In the genomic region with DNA sequence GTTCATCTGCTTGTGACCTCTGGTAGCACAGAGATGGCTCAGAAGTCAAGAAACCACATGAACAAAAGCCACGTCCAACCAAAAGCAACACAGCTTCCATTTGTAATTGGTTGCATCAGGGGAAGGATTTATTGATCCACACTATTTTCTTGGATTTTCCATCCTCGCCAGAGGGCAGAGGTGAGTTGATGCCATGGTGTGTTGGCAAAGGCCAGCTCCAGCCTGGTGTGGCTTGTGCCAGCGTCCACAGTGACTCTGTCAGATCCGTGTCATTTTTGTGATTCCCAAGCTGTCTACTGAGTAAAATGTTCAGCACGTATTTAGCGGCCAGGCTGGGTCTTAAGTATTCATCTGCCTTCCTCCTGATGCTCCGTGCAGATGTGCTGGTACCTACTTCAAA, we compare ENCODE assay signal across 36 cellular contexts. TPM values are rescaled to one million over a fixed set of nuclear protein-coding genes. Genes with fewer than 3 reads are reported as not detected.
DNase-seq lines count a peak whose midpoint lies in the region; ATAC-seq, FAIRE-seq and TF ChIP-seq lines count a peak whose summit lies in the region.
"Had no signal": no experiment of that assay in that cellular context is flagged by ENCODE, and none has a peak within 500 bp of the region (broad histone marks: within the 10 kb centered on the region; RNA-seq: fewer than 3 reads in every experiment).

No MANE protein-coding gene starts in this region.

- no peaks in the 10 kb centered on the region for H3K4me1 ChIP-seq in astrocyte (ENCODE audit: insufficient read depth, low read length)
- no peaks in the 10 kb centered on the region for H3K4me1 ChIP-seq in body of pancreas
- no peaks in the 10 kb centered on the region for H3K4me1 ChIP-seq in ovary (ENCODE audit: insufficient read depth)
- H3K4me1 ChIP-seq: BE2C, BLaER1 had no signal

- no peaks in the 10 kb centered on the region for H3K9me3 Mint-ChIP-seq in Calu3 (ENCODE audit: low read depth, unreplicated experiment)
- no peaks in the 10 kb centered on the region for H3K9me3 Mint-ChIP-seq in astrocyte (ENCODE audit: unreplicated experiment)
- H3K9me3 Mint-ChIP-seq: CD4-positive, alpha-beta T cell; CD8-positive, alpha-beta memory T cell; CD8-positive, alpha-beta T cell had no signal

- WGBS in body of pancreas, 2 donors = 70% methylated on average over 7 of the region's 7 CpGs; no CpG with 5 or more reads in 1 of the 2 donors
- 69 to 78% (median 76%) methylated on average over 7 of the region's 7 CpGs for WGBS in ovary, 3 donors

- no peak for TF ChIP-seq EP300 in ovary (IDR thresholded peaks at IDR 0.05)

- DNase-seq in Calu3 (no peak), astrocyte (ENCODE audit: low read depth) (no peak), body of pancreas (peak; percentile 13 to 51 (median 22)), left lobe of liver (ENCODE audit: low spot score) (no peak), ovary (no peak), T-helper 2 cell (no peak)
- DNase-seq: 8988T; ACHN; AML-193; BE2C; C1 segment of cervical spinal cord; Caco-2; CD4-positive, alpha-beta memory T cell; CD4-positive, alpha-beta T cell; CD4-positive, CD25-positive, alpha-beta regulatory T cell; CD8-positive, alpha-beta memory T cell; CD8-positive, alpha-beta T cell; COR-L47; DMS 273 treated with DMSO at 0.1 percent for 48 hours; DMS153; DMS53; DMS79; DMS79 treated with DMSO at 0.1 percent for 48 hours; DND-41; EL had no signal

- H2AFZ ChIP-seq in astrocyte (ENCODE audit: low read depth, low read length) = no peak overlapping the region

- H3K9me3 ChIP-seq in astrocyte (ENCODE audit: insufficient read depth, low read depth, low read length) (no peaks in the 10 kb centered on the region), body of pancreas (no peaks in the 10 kb centered on the region), ovary (no peaks in the 10 kb centered on the region)
- H3K9me3 ChIP-seq: A549; BE2C; BLaER1; BLaER1 treated with 17β-estradiol and CSF1 and Interleukin-3, amounts not matched to agents 10 nM and 100 nM; Caco-2 had no signal

- no peak for TF ChIP-seq POLR2A in body of pancreas (IDR thresholded peaks at IDR 0.05)
- TF ChIP-seq POLR2A in ovary (IDR thresholded peaks at IDR 0.05) = no peak
- TF ChIP-seq POLR2A in GM18505 (IDR thresholded peaks at IDR 0.05; ENCODE audit: borderline replicate concordance, extremely low read depth, insufficient read depth, insufficient read length) = no peak

- H4K20me1 ChIP-seq in astrocyte (ENCODE audit: insufficient read depth, low read length) = no peaks in the 10 kb centered on the region
- H4K20me1 ChIP-seq: BLaER1; BLaER1 treated with 17β-estradiol and CSF1 and Interleukin-3, amounts not matched to agents 10 nM and 100 nM had no signal

- H3K4me3 ChIP-seq in astrocyte (ENCODE audit: insufficient read depth, low read depth, low read length) = no peak overlapping the region
- no peak overlapping the region for H3K4me3 ChIP-seq in body of pancreas
- H3K4me3 ChIP-seq in ovary = no peak overlapping the region
- H3K4me3 ChIP-seq: A549; BLaER1; BLaER1 treated with 17β-estradiol and CSF1 and Interleukin-3, amounts not matched to agents 10 nM and 100 nM had no signal

- intact Hi-C loops in Calu3 (cut with micrococcal nuclease; ENCODE audit: unreplicated experiment) = no loop called here
- intact Hi-C loops in body of pancreas (cut with DNase I) = no loop called here
- intact Hi-C loops in ovary (cut with DNase I) = no loop called here

- H3K4me1 Mint-ChIP-seq in Calu3 (ENCODE audit: low read depth, unreplicated experiment) (peaks cover 28% of the 10 kb centered on the region), astrocyte (ENCODE audit: low read depth, unreplicated experiment) (peaks cover 3% of the 10 kb centered on the region)
- H3K4me1 Mint-ChIP-seq: B cell; CD4-positive, CD25-positive, alpha-beta regulatory T cell had no signal

- H3K27me3 Mint-ChIP-seq in Calu3 (ENCODE audit: unreplicated experiment) (no peaks in the 10 kb centered on the region), astrocyte (ENCODE audit: low read depth, unreplicated experiment) (no peaks in the 10 kb centered on the region)
- H3K27me3 Mint-ChIP-seq: CD4-positive, alpha-beta memory T cell; CD4-positive, alpha-beta T cell; CD4-positive, CD25-positive, alpha-beta regulatory T cell had no signal

- BruUV-seq in Calu3 (replicated peaks; lab: Mats Ljungman, UMichigan) = no TSS peak

- no peaks in the 10 kb centered on the region for H3K79me2 ChIP-seq in astrocyte (ENCODE audit: insufficient read depth, low read length)

- TF ChIP-seq CTCF in Calu3 (IDR thresholded peaks at IDR 0.05; ENCODE audit: unreplicated experiment) = no peak
- no peak for TF ChIP-seq CTCF in astrocyte (IDR thresholded peaks at IDR 0.05; ENCODE audit: insufficient read depth, low read depth, low read length)
- TF ChIP-seq CTCF in body of pancreas (IDR thresholded peaks at IDR 0.05) = peak in 4 of 7 experiments; percentile 16 to 45 (median 28)
- TF ChIP-seq CTCF in ovary (IDR thresholded peaks at IDR 0.05) = no peak

- CTCF ChIA-PET in Calu3 (lab: Charles Lee) = no interaction called here

- no peak overlapping the region for H3K4me2 ChIP-seq in astrocyte (ENCODE audit: low read length)
- H3K4me2 ChIP-seq: A549; BLaER1; BLaER1 treated with 17β-estradiol and CSF1 and Interleukin-3, amounts not matched to agents 10 nM and 100 nM had no signal

- H3K27ac ChIP-seq in astrocyte (ENCODE audit: low read depth, low read length) (no peak overlapping the region), body of pancreas (no peak overlapping the region), ovary (no peak overlapping the region)
- H3K27ac ChIP-seq: 22Rv1; BLaER1; BLaER1 treated with 17β-estradiol and CSF1 and Interleukin-3, amounts not matched to agents 10 nM and 100 nM; C4-2B had no signal

- H3K36me3 Mint-ChIP-seq in Calu3 (ENCODE audit: insufficient read depth, unreplicated experiment) (peaks cover 11% of the 10 kb centered on the region), astrocyte (ENCODE audit: low read depth, unreplicated experiment) (no peaks in the 10 kb centered on the region)
- H3K36me3 Mint-ChIP-seq: CD14-positive monocyte; CD4-positive, alpha-beta memory T cell; CD4-positive, CD25-positive, alpha-beta regulatory T cell; CD8-positive, alpha-beta memory T cell; CD8-positive, alpha-beta T cell had no signal

- FAIRE-seq in astrocyte (lab: Jason Lieb, UNC) = peak; percentile 74
- FAIRE-seq: A204.1, A549, D721Med had no signal

- H3K27me3 ChIP-seq in astrocyte (ENCODE audit: insufficient read depth, low read length) (no peaks in the 10 kb centered on the region), body of pancreas (no peaks in the 10 kb centered on the region), ovary (no peaks in the 10 kb centered on the region)
- H3K27me3 ChIP-seq: BE2C had no signal

- no peaks in the 10 kb centered on the region for H3K36me3 ChIP-seq in astrocyte (ENCODE audit: insufficient read depth, low read length)
- no peaks in the 10 kb centered on the region for H3K36me3 ChIP-seq in body of pancreas (replicated peaks in 1 of 2; ENCODE audit: insufficient read depth in 1 of 2, low read depth in 2 of 2)
- H3K36me3 ChIP-seq in ovary = no peaks in the 10 kb centered on the region
- H3K36me3 ChIP-seq: BE2C; BLaER1; BLaER1 treated with 17β-estradiol and CSF1 and Interleukin-3, amounts not matched to agents 10 nM and 100 nM had no signal

- H3K27ac Mint-ChIP-seq in Calu3 (ENCODE audit: unreplicated experiment) = peak overlapping the region; percentile 90
- H3K27ac Mint-ChIP-seq in astrocyte (ENCODE audit: unreplicated experiment) = no peak overlapping the region
- H3K27ac Mint-ChIP-seq: B cell; CD14-positive monocyte; CD4-positive, alpha-beta T cell; CD4-positive, CD25-positive, alpha-beta regulatory T cell; CD8-positive, alpha-beta memory T cell; CD8-positive, alpha-beta T cell had no signal

- H3K4me3 Mint-ChIP-seq in Calu3 (ENCODE audit: low read depth, unreplicated experiment) = no peak overlapping the region
- H3K4me3 Mint-ChIP-seq in astrocyte (ENCODE audit: unreplicated experiment) = no peak overlapping the region
- H3K4me3 Mint-ChIP-seq: B cell; CD14-positive monocyte; CD4-positive, alpha-beta memory T cell; CD4-positive, alpha-beta T cell; CD4-positive, CD25-positive, alpha-beta regulatory T cell; CD8-positive, alpha-beta memory T cell; CD8-positive, alpha-beta T cell had no signal

- no peak overlapping the region for H3K9ac ChIP-seq in astrocyte (ENCODE audit: low read length)
- H3K9ac ChIP-seq: BLaER1; BLaER1 treated with 17β-estradiol and CSF1 and Interleukin-3, amounts not matched to agents 10 nM and 100 nM had no signal

- no peak for ATAC-seq in body of pancreas
- ATAC-seq in left lobe of liver = peak; percentile 54
- ATAC-seq in HG03095 (IDR thresholded peaks at IDR 0.05; ENCODE audit: unreplicated experiment) = no peak
- no peak for ATAC-seq in GM18505 (IDR thresholded peaks at IDR 0.05; ENCODE audit: unreplicated experiment)
- ATAC-seq: A549; CD8-positive, alpha-beta T cell had no signal

RNA-seq across cellular contexts. Expression of a gene that starts 30.0 kb away (rescaled TPM):
- 1.2 and 1.3 TPM in 2 replicates for total RNA-seq in Calu3 (2022)
- total RNA-seq in astrocyte = 0.18 and 0.48 TPM in 2 replicates
- 1 to 10 TPM; 2.9 to 4.0 TPM for total RNA-seq in body of pancreas
- total RNA-seq in left lobe of liver = 0.10 TPM
- total RNA-seq in ovary = 1 to 10 TPM; 1.8 to 7.1 (median 4.0) TPM
- polyA plus RNA-seq in ovary = 1 to 10 TPM; 3.6 to 6.3 TPM
- polyA plus RNA-seq: CD14-positive monocyte had no signal

RNA-seq across cellular contexts. Expression of a gene that starts 47.1 kb away (rescaled TPM):
- total RNA-seq in Calu3 (2022) (6.5 and 6.8 TPM in 2 replicates), astrocyte (6.6 and 6.8 TPM in 2 replicates), body of pancreas (1 to 10 TPM; 5.3 to 8.6 TPM), left lobe of liver (1.9 TPM), ovary (1 to 10 TPM; 5.2 to 7.3 (median 5.7) TPM)
- 1 to 10 TPM; 2.6 to 7.1 TPM for polyA plus RNA-seq in ovary

RNA-seq across cellular contexts. Expression of a gene that starts 47.8 kb away (rescaled TPM):
- total RNA-seq in Calu3 (2022) (8.9 TPM in 2 replicates), astrocyte (5.2 and 5.4 TPM in 2 replicates), body of pancreas (10 to 100 TPM in 1 of 2 donors, 1 to 10 TPM in 1; 9.1 to 11.2 TPM), left lobe of liver (6.4 TPM), ovary (10 to 100 TPM in 2 of 7 donors, 1 to 10 TPM in 5; 7.0 to 10.4 (median 9.6) TPM)
- polyA plus RNA-seq in ovary = 1 to 10 TPM; 8.8 to 9.2 TPM

Comparison
In these comparisons a context has a peak if more than half of its experiments do, and no peak if none do; other contexts are left out.
1. DNase-seq: peak in body of pancreas (4 of 4); none in Calu3 (single experiment), astrocyte (single experiment), left lobe of liver (single experiment), ovary (0 of 5) and T-helper 2 cell (0 of 5).
2. CTCF ChIP-seq: peak in body of pancreas (4 of 7); none in Calu3 (single experiment), astrocyte (single experiment) and ovary (0 of 3).